ENCODE assay signal across 7 cellular contexts in genomic region chr15:20343395-20344211, GRCh38.
DNase-seq lines count a peak whose midpoint lies in the region; ATAC-seq and TF ChIP-seq lines count a peak whose summit lies in the region.
"Not testable (repeated sequence)": the region's sequence is repeated elsewhere in the genome, so short reads cannot be mapped to it uniquely, and the experiment has no call there.

No MANE protein-coding gene starts in this region.

- not testable (repeated sequence) for H3K9me3 Mint-ChIP-seq in type B pancreatic cell

- not testable (repeated sequence) for H3K4me3 Mint-ChIP-seq in type B pancreatic cell

- H3K36me3 Mint-ChIP-seq in type B pancreatic cell, result not testable (repeated sequence)

- DNase-seq in GM20000 (ENCODE audit: low spot score), result peak; percentile 20
- peak; percentile 3 for DNase-seq in activated CD4-positive, alpha-beta T cell treated with anti-CD3 and anti-CD28 coated beads for 48 hours
- peak in 8 of 10 donors; percentile 10 to 64 (median 50) for DNase-seq in dorsolateral prefrontal cortex
- peak; percentile 30 for DNase-seq in left ventricle myocardium superior
- DNase-seq in lung (ENCODE audit: low spot score), result peak; percentile 28
- DNase-seq in posterior vena cava (ENCODE audit: low spot score), result peak; percentile 86
- peak; percentile 89 for DNase-seq in type B pancreatic cell (ENCODE audit: extremely low spot score, unreplicated experiment)

- not testable (repeated sequence) for H3K4me3 ChIP-seq in dorsolateral prefrontal cortex, lung

- 84 to 85% methylated on average over 10 of the region's 10 CpGs for WGBS in lung, 2 donors

- not testable (repeated sequence) for H3K4me1 ChIP-seq in lung (ENCODE audit: control insufficient read depth in 2 of 2, insufficient read depth in 2 of 2, low read length in 2 of 2)

- H3K4me1 Mint-ChIP-seq in type B pancreatic cell (ENCODE audit: unreplicated experiment), result not testable (repeated sequence)

- ATAC-seq in left ventricle myocardium superior; lung (ENCODE audit: insufficient read depth, low FRiP score): not testable (repeated sequence)

- H3K27me3 Mint-ChIP-seq in type B pancreatic cell, result not testable (repeated sequence)

- not testable (repeated sequence) for H3K27ac ChIP-seq in dorsolateral prefrontal cortex; lung (ENCODE audit: low read depth in 1 of 2, low read length in 1 of 2)

- not testable (repeated sequence) for TF ChIP-seq CTCF in GM20000 (IDR thresholded peaks at IDR 0.05; ENCODE audit: extremely low read depth, missing control alignments); dorsolateral prefrontal cortex (IDR thresholded peaks at IDR 0.05 in 54 of 56, conservative IDR thresholded peaks at IDR 0.05 in 2 of 56; ENCODE audit: low read depth in 1 of 56, partially characterized antibody in 56 of 56); lung (IDR thresholded peaks at IDR 0.05; ENCODE audit: control extremely low read depth, extremely low read depth); type B pancreatic cell (conservative IDR thresholded peaks at IDR 0.05)

- H3K9me3 ChIP-seq in lung (ENCODE audit: control insufficient read depth in 2 of 2, insufficient read depth in 1 of 2, low read length in 1 of 2), result peaks cover 0 to 35% of the 10 kb centered on the region in 2 donors

- intact Hi-C loops in dorsolateral prefrontal cortex (cut with DNase I); left ventricle myocardium superior (cut with micrococcal nuclease); posterior vena cava (cut with DNase I): not testable (repeated sequence)

- H3K36me3 ChIP-seq in lung (ENCODE audit: control insufficient read depth in 2 of 2, insufficient read depth in 2 of 2, low read length in 2 of 2), result not testable (repeated sequence)

- H3K27ac Mint-ChIP-seq in type B pancreatic cell, result not testable (repeated sequence)

- peaks cover 0 to 57% (median 17%) of the 10 kb centered on the region in 45 donors for H3K27me3 ChIP-seq in dorsolateral prefrontal cortex
- not testable (repeated sequence) for H3K27me3 ChIP-seq in lung (ENCODE audit: control insufficient read depth, insufficient read depth)

Comparison
In these comparisons a context has a peak if more than half of its experiments do, and no peak if none do; other contexts are left out.
1. DNase-seq: peak in every context shown above with its lines; median percentile 89 in type B pancreatic cell; 86 in posterior vena cava; 50 in dorsolateral prefrontal cortex; 30 in left ventricle myocardium superior; 28 in lung; 20 in GM20000; 3 in activated CD4-positive, alpha-beta T cell treated with anti-CD3 and anti-CD28 coated beads for 48 hours.